Comparison of ENCODE assay signal across 32 cellular contexts in genomic region chr1:185229981-185230380, GRCh38.
"Had no signal": no experiment of that assay in that cellular context is flagged by ENCODE, and none has a peak within 500 bp of the region (broad histone marks: within the 10 kb centered on the region; RNA-seq: fewer than 3 reads in every experiment).

No MANE protein-coding gene starts in this region.

- H3K9me3 ChIP-seq: pancreas, prostate gland, stomach, thyroid gland, upper lobe of right lung had no signal

- H3K27ac ChIP-seq: foreskin keratinocyte, pancreas, prostate gland, stomach, thyroid gland, upper lobe of right lung, WERI-Rb-1 had no signal

- H3K4me1 Mint-ChIP-seq: immature natural killer cell, naive B cell had no signal

- H3K9me3 Mint-ChIP-seq: activated CD4-positive, alpha-beta memory T cell treated with anti-CD3 and anti-CD28 coated beads for 36 hours; activated CD4-positive, alpha-beta T cell treated with anti-CD3 and anti-CD28 coated beads, Interleukin-2, amount 10 ng/mL, durations not matched to agents 24 days and 14 days; activated naive CD4-positive, alpha-beta T cell treated with anti-CD3 and anti-CD28 coated beads for 36 hours; activated naive CD8-positive, alpha-beta T cell treated with anti-CD3 and anti-CD28 coated beads, Interleukin-2, amount 10 ng/mL, durations not matched to agents 7 days and 5 days; effector memory CD8-positive, alpha-beta T cell; immature natural killer cell had no signal

- H3K27ac Mint-ChIP-seq: activated CD4-positive, alpha-beta memory T cell treated with anti-CD3 and anti-CD28 coated beads for 36 hours; activated CD4-positive, alpha-beta T cell treated with anti-CD3 and anti-CD28 coated beads, Interleukin-2, amount 10 ng/mL, durations not matched to agents 24 days and 14 days; activated naive CD4-positive, alpha-beta T cell treated with anti-CD3 and anti-CD28 coated beads for 36 hours; activated naive CD8-positive, alpha-beta T cell treated with anti-CD3 and anti-CD28 coated beads, Interleukin-2, amount 10 ng/mL, durations not matched to agents 7 days and 5 days; activated T-helper 1 cell treated with anti-CD3 and anti-CD28 coated beads, Interleukin-12 subunit alpha, Interleukin-12 subunit beta, Interleukin-2, Interleukin-4 antibody, amounts not matched to agents 30 ng/mL and 10 ng/mL and 1 ng/mL, durations not matched to agents 14 hours and 24 hours and 36 hours; effector memory CD8-positive, alpha-beta T cell; immature natural killer cell; stimulated activated naive B cell treated with anti-CD40 and anti-IgM and Interleukin-4, amounts not matched to agents 10 μg/mL and 1 μg/mL and 100 μg/mL, for 72 hours; T-helper 1 cell treated with Interleukin-12 subunit alpha and Interleukin-12 subunit beta and Interleukin-4 antibody, amounts not matched to agents 30 μg/mL and 1 μg/mL, for 36 hours had no signal

- H3K4me1 ChIP-seq: foreskin keratinocyte, heart left ventricle, pancreas, prostate gland, stomach, thyroid gland, upper lobe of right lung had no signal

- H3K4me3 Mint-ChIP-seq: activated CD4-positive, alpha-beta memory T cell treated with anti-CD3 and anti-CD28 coated beads for 36 hours; activated CD4-positive, alpha-beta T cell treated with anti-CD3 and anti-CD28 coated beads, Interleukin-2, amount 10 ng/mL, durations not matched to agents 24 days and 14 days; activated naive CD4-positive, alpha-beta T cell treated with anti-CD3 and anti-CD28 coated beads for 36 hours; activated naive CD8-positive, alpha-beta T cell treated with anti-CD3 and anti-CD28 coated beads, Interleukin-2, amount 10 ng/mL, durations not matched to agents 7 days and 5 days; activated T-helper 1 cell treated with anti-CD3 and anti-CD28 coated beads, Interleukin-12 subunit alpha, Interleukin-12 subunit beta, Interleukin-2, Interleukin-4 antibody, amounts not matched to agents 30 ng/mL and 10 ng/mL and 1 ng/mL, durations not matched to agents 14 hours and 24 hours and 36 hours; effector memory CD8-positive, alpha-beta T cell; immature natural killer cell; naive B cell; stimulated activated naive B cell treated with anti-CD40 and anti-IgM and Interleukin-4, amounts not matched to agents 10 μg/mL and 1 μg/mL and 100 μg/mL, for 72 hours; T-helper 1 cell treated with Interleukin-12 subunit alpha and Interleukin-12 subunit beta and Interleukin-4 antibody, amounts not matched to agents 30 μg/mL and 1 μg/mL, for 36 hours had no signal

- H3K27me3 Mint-ChIP-seq: activated CD4-positive, alpha-beta memory T cell treated with anti-CD3 and anti-CD28 coated beads for 36 hours; activated CD4-positive, alpha-beta T cell treated with anti-CD3 and anti-CD28 coated beads, Interleukin-2, amount 10 ng/mL, durations not matched to agents 24 days and 14 days; activated naive CD8-positive, alpha-beta T cell treated with anti-CD3 and anti-CD28 coated beads, Interleukin-2, amount 10 ng/mL, durations not matched to agents 7 days and 5 days; effector memory CD8-positive, alpha-beta T cell; naive B cell; stimulated activated naive B cell treated with anti-CD40 and anti-IgM and Interleukin-4, amounts not matched to agents 10 μg/mL and 1 μg/mL and 100 μg/mL, for 72 hours had no signal

- DNase-seq: activated CD4-positive, alpha-beta memory T cell treated with anti-CD3 and anti-CD28 coated beads for 36 hours; activated CD4-positive, alpha-beta T cell treated with anti-CD3 and anti-CD28 coated beads, Interleukin-2, amount 10 ng/mL, durations not matched to agents 24 days and 14 days; activated CD4-positive, CD25-positive, alpha-beta regulatory T cell treated with anti-CD3 and anti-CD28 coated beads, Interleukin-2, amount 50 U/mL, for 72 hours; activated CD8-positive, alpha-beta memory T cell treated with anti-CD3 and anti-CD28 coated beads, Interleukin-2, amount 50 U/mL, for 4 hours; activated effector memory CD4-positive, alpha-beta T cell treated with anti-CD3 and anti-CD28 coated beads, Interleukin-2, amount 50 U/mL, for 16 hours; activated naive CD4-positive, alpha-beta T cell treated with anti-CD3 and anti-CD28 coated beads for 36 hours; activated naive CD8-positive, alpha-beta T cell treated with anti-CD3 and anti-CD28 coated beads, Interleukin-2, amount 10 ng/mL, durations not matched to agents 7 days and 5 days; activated T-cell treated with anti-CD3 and anti-CD28 coated beads, Interleukin-2, amount 50 U/mL, for 1 hour; amniotic stem cell; caudate nucleus; cortex of kidney; effector memory CD8-positive, alpha-beta T cell; foreskin keratinocyte; heart left ventricle; hypothalamus; immature natural killer cell; kidney; left colon; mammary epithelial cell; naive B cell; pancreas; stimulated activated CD4-positive, alpha-beta T cell treated with anti-CD3 and anti-CD28 coated beads, Interleukin-2, amount 100 ng/mL, for 24 hours; stimulated activated naive B cell treated with anti-CD40 and anti-IgM and Interleukin-4, amounts not matched to agents 10 μg/mL and 1 μg/mL and 100 μg/mL, for 72 hours; stomach; T1000; thyroid gland; upper lobe of right lung; WERI-Rb-1 had no signal

- H3K4me3 ChIP-seq: heart left ventricle, pancreas, prostate gland, smooth muscle cell, stomach, thyroid gland, upper lobe of right lung had no signal

- H3K27me3 ChIP-seq: foreskin keratinocyte, heart left ventricle, pancreas, stomach, thyroid gland, upper lobe of right lung had no signal

- H3K36me3 ChIP-seq: pancreas, prostate gland, WERI-Rb-1 had no signal

- ATAC-seq: effector memory CD8-positive, alpha-beta T cell; foreskin keratinocyte; heart left ventricle; left colon; pancreas; stimulated activated naive B cell treated with anti-CD40 and anti-IgM and Interleukin-4, amounts not matched to agents 10 μg/mL and 1 μg/mL and 100 μg/mL, for 72 hours; upper lobe of right lung had no signal
